ENCODE assay signal across 1 cellular context in genomic region chr2:16197504-16198147, GRCh38.
TF ChIP-seq lines count a peak whose summit lies in the region.

No MANE protein-coding gene starts in this region.

TF ChIP-seq in HCT116, 20 proteins besides CTCF, POLR2A, EP300 and RAD21 (continued from another document):
- TF ChIP-seq ZBTB33 (IDR thresholded peaks at IDR 0.05; ENCODE audit: extremely low read depth, insufficient replicate concordance, low read length) (no peak), EZH2phosphoT487 (IDR thresholded peaks at IDR 0.05; ENCODE audit: borderline replicate concordance) (no peak), FOSL1 (IDR thresholded peaks at IDR 0.05; ENCODE audit: low read depth) (no peak), JUND (IDR thresholded peaks at IDR 0.05) (no peak), CEBPB (IDR thresholded peaks at IDR 0.05; ENCODE audit: low read depth) (no peak), REST (IDR thresholded peaks at IDR 0.05; ENCODE audit: low read depth) (no peak), ZFX (IDR thresholded peaks at IDR 0.05) (no peak), ATF3 (IDR thresholded peaks at IDR 0.05) (no peak), ELF1 (IDR thresholded peaks at IDR 0.05; ENCODE audit: borderline replicate concordance, low read depth) (no peak)
